In the genomic region with DNA sequence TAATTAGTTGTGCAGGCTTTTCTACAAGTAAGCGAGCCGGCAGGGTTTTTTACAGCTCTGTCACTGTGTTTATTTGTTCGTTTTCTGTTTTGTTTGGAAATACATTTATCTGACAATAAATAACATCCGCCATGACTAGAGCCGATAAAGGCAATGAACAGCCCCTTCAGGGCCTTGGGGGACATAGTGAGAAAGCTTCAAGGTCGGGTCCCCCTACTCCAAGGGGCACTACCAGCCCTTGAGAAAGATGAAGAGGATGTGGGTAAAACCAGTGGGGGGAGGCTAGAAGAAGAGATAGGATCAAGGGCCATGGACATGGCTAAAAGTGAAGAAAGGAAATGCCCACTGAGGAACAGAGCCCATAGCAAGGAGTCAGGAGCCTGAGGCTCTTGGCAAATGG, we compare ENCODE assay signal across 22 cellular contexts. TPM values are rescaled to one million over a fixed set of nuclear protein-coding genes. Genes with fewer than 3 reads are reported as not detected.
DNase-seq lines count a peak whose midpoint lies in the region; ATAC-seq and TF ChIP-seq lines count a peak whose summit lies in the region.
"Had no signal": no experiment of that assay in that cellular context is flagged by ENCODE, and none has a peak within 500 bp of the region (broad histone marks: within the 10 kb centered on the region; RNA-seq: fewer than 3 reads in every experiment).

No MANE protein-coding gene starts in this region.

- TF ChIP-seq CTCF in fibroblast of villous mesenchyme (IDR thresholded peaks at IDR 0.05; ENCODE audit: insufficient read depth, low read depth, low read length) = no peak
- no peak for TF ChIP-seq CTCF in prostate gland (IDR thresholded peaks at IDR 0.05)
- TF ChIP-seq CTCF in upper lobe of left lung (IDR thresholded peaks at IDR 0.05) = no peak
- no peak for TF ChIP-seq CTCF in hepatocyte (IDR thresholded peaks at IDR 0.05; ENCODE audit: poor library complexity)

- 64% methylated on average over 6 of the region's 6 CpGs for WGBS in prostate gland
- WGBS in upper lobe of left lung, 2 donors = 73 to 77% methylated on average over 6 of the region's 6 CpGs
- 85% methylated on average over 6 of the region's 6 CpGs for WGBS in hepatocyte (ENCODE audit: low lambda C conversion rate, missing lambda C conversion rate)

- H4K20me1 ChIP-seq in hepatocyte (ENCODE audit: insufficient read depth, poor library complexity, severe bottlenecking) = no peaks in the 10 kb centered on the region

- no peak for ATAC-seq in upper lobe of left lung (ENCODE audit: low FRiP score in 2 of 2)
- ATAC-seq in HG02642 (IDR thresholded peaks at IDR 0.05; ENCODE audit: poor library complexity, unreplicated experiment) = no peak
- no peak for ATAC-seq in HG03469 (IDR thresholded peaks at IDR 0.05; ENCODE audit: unreplicated experiment)

- H2AFZ ChIP-seq in hepatocyte = no peak overlapping the region

- H3K9me2 ChIP-seq in hepatocyte (replicated peaks; ENCODE audit: insufficient read depth) = no peaks in the 10 kb centered on the region

- peaks cover 10% of the 10 kb centered on the region; the same call in 1 of the 2 replicates for H3K4me1 ChIP-seq in SJCRH30
- peaks cover 2% of the 10 kb centered on the region for H3K4me1 ChIP-seq in prostate gland (replicated peaks)
- H3K4me1 ChIP-seq in upper lobe of left lung = peaks cover 21 to 34% (median 25%) of the 10 kb centered on the region in 4 donors
- H3K4me1 ChIP-seq in hepatocyte (ENCODE audit: insufficient read depth) = peaks cover 17% of the 10 kb centered on the region
- H3K4me1 ChIP-seq: HAP-1 had no signal

- no peaks in the 10 kb centered on the region for H3K79me2 ChIP-seq in hepatocyte

- H3K9me3 ChIP-seq in SJCRH30 (replicated peaks) (no peaks in the 10 kb centered on the region), prostate gland (no peaks in the 10 kb centered on the region), upper lobe of left lung (no peaks in the 10 kb centered on the region), hepatocyte (ENCODE audit: low read depth) (no peaks in the 10 kb centered on the region)

- H3K27me3 ChIP-seq in SJCRH30 (no peaks in the 10 kb centered on the region), prostate gland (replicated peaks; ENCODE audit: insufficient read depth) (no peaks in the 10 kb centered on the region), upper lobe of left lung (no peaks in the 10 kb centered on the region), hepatocyte (no peaks in the 10 kb centered on the region)

- TF ChIP-seq EP300 in upper lobe of left lung (IDR thresholded peaks at IDR 0.05) = no peak

- H3K4me2 ChIP-seq in hepatocyte = no peak overlapping the region

- 0 out of 2 replicates have a peak overlapping the region, but pooled peaks have one; percentile 16 for H3K4me3 ChIP-seq in SJCRH30
- H3K4me3 ChIP-seq in fibroblast of villous mesenchyme (ENCODE audit: low read depth, low read length) = no peak overlapping the region
- no peak overlapping the region for H3K4me3 ChIP-seq in prostate gland
- no peak overlapping the region for H3K4me3 ChIP-seq in upper lobe of left lung
- no peak overlapping the region for H3K4me3 ChIP-seq in hepatocyte
- H3K4me3 ChIP-seq: HAP-1 had no signal

- H3K36me3 ChIP-seq in SJCRH30 (no peaks in the 10 kb centered on the region), prostate gland (no peaks in the 10 kb centered on the region), upper lobe of left lung (no peaks in the 10 kb centered on the region), hepatocyte (replicated peaks; ENCODE audit: insufficient read depth, low read depth) (no peaks in the 10 kb centered on the region)
- H3K36me3 ChIP-seq: HAP-1 had no signal

- intact Hi-C loops in prostate gland (cut with DNase I) = no loop called here

- TF ChIP-seq POLR2A in prostate gland (IDR thresholded peaks at IDR 0.05) (no peak), upper lobe of left lung (IDR thresholded peaks at IDR 0.05) (no peak)

- H3K27ac ChIP-seq in SJCRH30 (no peak overlapping the region), prostate gland (peak overlapping the region; percentile 46 to 54), upper lobe of left lung (peak overlapping the region in 3 of 4 donors; percentile 14 to 63 (median 30)), hepatocyte (no peak overlapping the region)

- no peak for DNase-seq in SJCRH30
- DNase-seq in fibroblast of villous mesenchyme (ENCODE audit: low read depth) = peak; percentile 18
- no peak for DNase-seq in prostate gland (ENCODE audit: low spot score)
- DNase-seq in upper lobe of left lung = no peak
- DNase-seq in hepatocyte (ENCODE audit: low spot score) = no peak
- DNase-seq: CD4-positive, CD25-positive, alpha-beta regulatory T cell; DMS153; DND-41; GOT3; HFFc6; NCI-H1048; NCI-H1417; NCI-H1694; NCI-H2029 treated with DMSO at 0.1 percent for 48 hours; NCI-H226; NCI-H510A; NCI-H69; OCI-M1; SIG-M5 had no signal

RNA-seq across cellular contexts. Expression of gene CTTNBP2NL, which starts 38.5 kb away (rescaled TPM):
- 12.1 and 13.2 TPM in 2 replicates for total RNA-seq in SJCRH30 (2014; rRNA removed; shearing (Covaris generic))
- 20.9 and 30.2 TPM in 2 replicates for total RNA-seq in fibroblast of villous mesenchyme
- 10 to 100 TPM; 10.6 to 15.2 TPM for total RNA-seq in prostate gland
- total RNA-seq in upper lobe of left lung = 10 to 100 TPM; 33.1 to 95.3 (median 53.7) TPM
- total RNA-seq in hepatocyte = 16.4 and 18.1 TPM in 2 replicates
- polyA plus RNA-seq in hepatocyte = 10.2 and 11.4 TPM in 2 replicates

Comparison
In these comparisons a context has a peak if more than half of its experiments do, and no peak if none do; other contexts are left out.
1. H3K27ac ChIP-seq: peak in prostate gland (2 of 2) and upper lobe of left lung (3 of 4); none in SJCRH30 (single experiment) and hepatocyte (single experiment).